Comparison of ENCODE assay signal across 34 cellular contexts in genomic region chr3:186663351-186664118, GRCh38. TPM values are rescaled to one million over a fixed set of nuclear protein-coding genes. Genes with fewer than 3 reads are reported as not detected.
"Had no signal": no experiment of that assay in that cellular context is flagged by ENCODE, and none has a peak within 500 bp of the region (broad histone marks: within the 10 kb centered on the region; RNA-seq: fewer than 3 reads in every experiment).

No MANE protein-coding gene starts in this region.

- H3K27me3 ChIP-seq: adrenal gland, body of pancreas, gastrocnemius medialis, pancreas, right lobe of liver, testis, vagina had no signal

- DNase-seq: activated CD4-positive, alpha-beta T cell treated with anti-CD3 and anti-CD28 coated beads for 48 hours; activated CD4-positive, alpha-beta T cell treated with anti-CD3 and anti-CD28 coated beads, Interleukin-2, amount 50 U/mL, for 48 hours; activated CD8-positive, alpha-beta memory T cell treated with anti-CD3 and anti-CD28 coated beads for 24 hours; activated effector memory CD4-positive, alpha-beta T cell treated with Interleukin-2 at 50 U/mL for 16 hours; activated naive CD4-positive, alpha-beta T cell treated with Interleukin-2 at 50 U/mL for 16 hours; activated naive CD8-positive, alpha-beta T cell treated with anti-CD3 and anti-CD28 coated beads for 36 hours; adrenal gland; aorta; body of pancreas; dermis blood vessel endothelial cell; effector CD8-positive, alpha-beta T cell; gastrocnemius medialis; hippocampal formation; left cardiac atrium; left ventricle myocardium superior; pancreas; right lobe of liver; stimulated activated CD4-positive, alpha-beta T cell treated with anti-CD3 and anti-CD28 coated beads, Interleukin-2, amount 100 ng/mL, for 48 hours; stimulated activated naive CD8-positive, alpha-beta T cell treated with anti-CD3 and anti-CD28 coated beads, Interleukin-15, Interleukin-2, amounts not matched to agents 100 U/mL and 50 U/mL, for 24 hours; T-helper 9 cell; testis had no signal

- H3K27ac ChIP-seq: adrenal gland, body of pancreas, gastrocnemius medialis, pancreas, testis, vagina, VCaP had no signal

- H3K4me3 Mint-ChIP-seq: activated naive CD8-positive, alpha-beta T cell treated with anti-CD3 and anti-CD28 coated beads for 36 hours; nephron; type B pancreatic cell had no signal

- H3K36me3 Mint-ChIP-seq: activated naive CD8-positive, alpha-beta T cell treated with anti-CD3 and anti-CD28 coated beads for 36 hours; type B pancreatic cell had no signal

- H3K27ac Mint-ChIP-seq: activated naive CD8-positive, alpha-beta T cell treated with anti-CD3 and anti-CD28 coated beads for 36 hours; type B pancreatic cell had no signal

- H3K4me1 ChIP-seq: adrenal gland, gastrocnemius medialis, pancreas, testis, vagina had no signal

- H3K4me3 ChIP-seq: adrenal gland, body of pancreas, gastrocnemius medialis, pancreas, right lobe of liver, testis, vagina had no signal

- H3K4me1 Mint-ChIP-seq: activated naive CD8-positive, alpha-beta T cell treated with anti-CD3 and anti-CD28 coated beads for 36 hours; nephron had no signal

- ATAC-seq: activated CD4-positive, CD25-positive, alpha-beta regulatory T cell treated with anti-CD3 and anti-CD28 coated beads, Interleukin-2, amount 50 U/mL, for 24 hours; body of pancreas; gastrocnemius medialis; left cardiac atrium; left ventricle myocardium superior; pancreas; stimulated activated naive CD8-positive, alpha-beta T cell treated with anti-CD3 and anti-CD28 coated beads, Interleukin-15, Interleukin-2, amounts not matched to agents 100 U/mL and 50 U/mL, for 24 hours had no signal

- H3K9me3 ChIP-seq: adrenal gland, body of pancreas, gastrocnemius medialis, pancreas, right lobe of liver, testis, vagina had no signal

- H3K36me3 ChIP-seq: adrenal gland, gastrocnemius medialis, pancreas, right lobe of liver, vagina had no signal

- FAIRE-seq: colon, keratinocyte, pancreas, TTC549 had no signal

- H3K9me3 Mint-ChIP-seq: activated naive CD8-positive, alpha-beta T cell treated with anti-CD3 and anti-CD28 coated beads for 36 hours; nephron; type B pancreatic cell had no signal

RNA-seq across cellular contexts. Expression of gene HRG, which starts 2.3 kb away (rescaled TPM):
- total RNA-seq: activated naive CD8-positive, alpha-beta T cell treated with anti-CD3 and anti-CD28 coated beads for 36 hours; aorta; body of pancreas; dermis blood vessel endothelial cell; epithelial cell of proximal tubule; left ventricle myocardium superior; lung microvascular endothelial cell; skeletal muscle tissue; T-helper 1 cell treated with Interleukin-12 subunit alpha and Interleukin-12 subunit beta and Interleukin-4 antibody, amounts not matched to agents 30 ng/mL and 1 ng/mL, for 36 hours; testis had no signal
- polyA plus RNA-seq: aorta, pancreas had no signal

RNA-seq across cellular contexts. Expression of gene FETUB, which starts 23.3 kb away (rescaled TPM):
- total RNA-seq: activated naive CD8-positive, alpha-beta T cell treated with anti-CD3 and anti-CD28 coated beads for 36 hours; adrenal gland; aorta; body of pancreas; dermis blood vessel endothelial cell; epithelial cell of proximal tubule; gastrocnemius medialis; left cardiac atrium; left ventricle myocardium superior; lung microvascular endothelial cell; mucosa of gallbladder; pancreas; skeletal muscle tissue; T-helper 1 cell treated with Interleukin-12 subunit alpha and Interleukin-12 subunit beta and Interleukin-4 antibody, amounts not matched to agents 30 ng/mL and 1 ng/mL, for 36 hours had no signal
- polyA plus RNA-seq: adrenal gland, aorta, pancreas had no signal

RNA-seq across cellular contexts. Expression of gene AHSG, which starts 50.7 kb away (rescaled TPM):
- total RNA-seq: activated naive CD8-positive, alpha-beta T cell treated with anti-CD3 and anti-CD28 coated beads for 36 hours; aorta; body of pancreas; dermis blood vessel endothelial cell; epithelial cell of proximal tubule; left ventricle myocardium superior; lung microvascular endothelial cell; T-helper 1 cell treated with Interleukin-12 subunit alpha and Interleukin-12 subunit beta and Interleukin-4 antibody, amounts not matched to agents 30 ng/mL and 1 ng/mL, for 36 hours; vagina had no signal

RNA-seq across cellular contexts. Expression of gene KNG1, which starts 53.6 kb away (rescaled TPM):
- total RNA-seq: activated naive CD8-positive, alpha-beta T cell treated with anti-CD3 and anti-CD28 coated beads for 36 hours; aorta; body of pancreas; dermis blood vessel endothelial cell; epithelial cell of proximal tubule; lung microvascular endothelial cell; T-helper 1 cell treated with Interleukin-12 subunit alpha and Interleukin-12 subunit beta and Interleukin-4 antibody, amounts not matched to agents 30 ng/mL and 1 ng/mL, for 36 hours; vagina had no signal
- polyA plus RNA-seq: aorta, keratinocyte had no signal
